6 cellular contexts compared by ENCODE assay signal in genomic region chr5:156694556-156694955, GRCh38.
"Had no signal": no experiment of that assay in that cellular context is flagged by ENCODE, and none has a peak within 500 bp of the region (broad histone marks: within the 10 kb centered on the region; RNA-seq: fewer than 3 reads in every experiment).

No MANE protein-coding gene starts in this region.

- H3K9me3 Mint-ChIP-seq: H9 had no signal

- ATAC-seq: K562 had no signal

- H3K4me3 Mint-ChIP-seq: H9 had no signal

- H3K4me3 ChIP-seq: GM23248, K562 had no signal

- DNase-seq: GM23248, H9, HCEC 1CT, IMR-90, KG1 had no signal

- H3K27ac ChIP-seq: GM23248 had no signal

- H3K27ac Mint-ChIP-seq: H9 had no signal

- H2AFZ ChIP-seq: GM23248 had no signal
